ENCODE assay signal across 8 cellular contexts in the genomic region with DNA sequence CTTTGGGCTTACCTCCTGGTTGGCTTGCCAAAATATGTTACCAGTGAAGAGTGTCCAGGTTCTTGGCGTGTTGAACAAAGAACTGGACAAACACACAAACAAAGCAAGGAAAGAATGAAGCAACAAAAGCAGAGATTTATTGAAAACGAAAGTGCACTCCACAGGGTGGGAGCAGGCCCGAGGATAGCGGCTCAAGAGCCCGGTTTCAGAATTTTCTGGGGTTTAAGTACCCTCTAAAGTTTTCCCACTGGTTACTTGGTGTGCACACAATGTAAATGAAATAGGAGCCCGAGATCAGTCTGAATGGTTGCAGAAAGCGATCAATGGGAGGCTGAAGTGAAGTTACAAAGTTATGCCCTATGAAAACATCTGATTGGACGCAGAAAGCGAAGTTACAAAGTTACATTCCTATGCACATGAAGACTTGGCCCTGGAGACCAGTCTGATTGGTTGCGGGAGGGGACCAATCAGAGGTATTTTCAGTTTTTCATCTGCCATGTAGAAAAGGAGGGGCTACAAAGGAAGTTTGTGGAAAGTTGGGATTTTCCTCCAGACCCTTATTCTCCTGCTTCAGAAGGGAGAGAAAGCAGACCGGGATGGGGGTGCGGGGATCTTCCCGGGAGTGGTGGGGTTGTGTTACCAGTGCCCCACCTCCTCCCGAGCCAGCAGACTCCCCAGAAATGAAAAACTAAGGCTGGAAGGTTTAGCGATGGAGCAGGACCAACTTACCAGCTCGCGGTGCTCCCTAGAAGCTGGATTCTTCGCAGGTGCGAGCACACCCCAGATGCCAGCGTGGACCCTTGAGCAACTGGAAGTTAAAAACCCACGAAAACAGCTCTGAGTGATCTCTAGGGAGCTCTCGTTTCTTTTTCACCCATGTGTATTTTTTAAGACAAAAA. TPM values are rescaled to one million over a fixed set of nuclear protein-coding genes. Genes with fewer than 3 reads are reported as not detected.
A peak's percentile ranks its signal among the peaks of the same experiment; 100 is the strongest.
DNase-seq lines count a peak whose midpoint lies in the region; ATAC-seq and TF ChIP-seq lines count a peak whose summit lies in the region.

A gene (minus strand): TSS at position 325 of the 899 bp plus-strand sequence. CDS start 9,472 bp downstream, outside the sequence.

- CTCF ChIA-PET in naive thymus-derived CD4-positive, alpha-beta T cell (lab: Charles Lee): interaction anchor here (0.7 to 0.9 kb wide), 2 partner anchors 70 to 101 kb away, joined by 3 to 4 read pairs; no protein-coding TSS in a partner anchor

- H3K4me3 Mint-ChIP-seq in naive thymus-derived CD4-positive, alpha-beta T cell: peak within 1 kb of the TSS; percentile 86 to 100 (median 96)

- TF ChIP-seq EP300 in esophagus muscularis mucosa (IDR thresholded peaks at IDR 0.05) (no peak), transverse colon (IDR thresholded peaks at IDR 0.05; ENCODE audit: low read depth) (no peak)

- WGBS in esophagus muscularis mucosa: 13% methylated on average over 22 of the region's 22 CpGs
- 33 to 34% methylated on average over 13 to 22 of the region's 22 CpGs for WGBS in transverse colon (ENCODE audit: low coverage in 1 of 2), 2 donors

- H3K4me3 ChIP-seq in esophagus muscularis mucosa (peak within 1 kb of the TSS; percentile 57 to 69 (median 60)), transverse colon (peak within 1 kb of the TSS; percentile 19 to 53 (median 45))
- peak within 1 kb of the TSS; percentile 70 for H3K4me3 ChIP-seq in naive thymus-derived CD4-positive, alpha-beta T cell (ENCODE audit: low read length)

- H3K27me3 Mint-ChIP-seq in naive thymus-derived CD4-positive, alpha-beta T cell: no peaks in the 10 kb centered on the region

- intact Hi-C loops in esophagus muscularis mucosa (cut with DNase I): loop anchor here (5.0 to 10.0 kb wide), 2 partner anchors 60 to 188 kb away; a partner anchor contains a TSS
- intact Hi-C loops in naive thymus-derived CD4-positive, alpha-beta T cell (cut with micrococcal nuclease): loop anchor here (1.0 to 5.0 kb wide), 11 partner anchors 16 to 290 kb away; a partner anchor contains a TSS
- intact Hi-C loops in transverse colon (cut with DNase I; ENCODE audit: low total_unique reads): no loop called here

- peak within 1 kb of the TSS; percentile 83 to 86 (median 85) for H3K27ac ChIP-seq in esophagus muscularis mucosa (replicated peaks in 1 of 4)
- H3K27ac ChIP-seq in naive thymus-derived CD4-positive, alpha-beta T cell (ENCODE audit: low read depth, low read length): peak within 1 kb of the TSS; percentile 63
- peak within 1 kb of the TSS; percentile 87 to 89 (median 89) for H3K27ac ChIP-seq in transverse colon

- peak within 1 kb of the TSS; percentile 82 to 94 (median 91) for H3K27ac Mint-ChIP-seq in naive thymus-derived CD4-positive, alpha-beta T cell

- H3K36me3 ChIP-seq in esophagus muscularis mucosa (peaks cover 0 to 4% (median 0%) of the 10 kb centered on the region in 4 donors), transverse colon (no peaks in the 10 kb centered on the region)
- no peaks in the 10 kb centered on the region for H3K36me3 ChIP-seq in naive thymus-derived CD4-positive, alpha-beta T cell (ENCODE audit: control insufficient read depth in 2 of 3, insufficient read depth in 3 of 3, low read length in 3 of 3)

- H3K4me1 Mint-ChIP-seq in naive thymus-derived CD4-positive, alpha-beta T cell: peaks cover 36 to 65% (median 59%) of the 10 kb centered on the region in 7 donors

- H3K27me3 ChIP-seq in esophagus muscularis mucosa: no peaks in the 10 kb centered on the region
- no peaks in the 10 kb centered on the region for H3K27me3 ChIP-seq in naive thymus-derived CD4-positive, alpha-beta T cell (ENCODE audit: control insufficient read depth in 2 of 2, insufficient read depth in 2 of 2, low read length in 2 of 2)
- no peaks in the 10 kb centered on the region for H3K27me3 ChIP-seq in transverse colon

- no peaks in the 10 kb centered on the region for H3K9me3 Mint-ChIP-seq in naive thymus-derived CD4-positive, alpha-beta T cell

- TF ChIP-seq CTCF in esophagus muscularis mucosa (IDR thresholded peaks at IDR 0.05) (no peak), transverse colon (IDR thresholded peaks at IDR 0.05) (no peak)

- peaks cover 20 to 29% (median 22%) of the 10 kb centered on the region in 4 donors for H3K4me1 ChIP-seq in esophagus muscularis mucosa
- H3K4me1 ChIP-seq in naive thymus-derived CD4-positive, alpha-beta T cell (ENCODE audit: control insufficient read depth in 2 of 2, insufficient read depth in 2 of 2, low read length in 2 of 2): peaks cover 16 to 28% of the 10 kb centered on the region in 2 donors
- peaks cover 0 to 19% (median 11%) of the 10 kb centered on the region in 4 donors for H3K4me1 ChIP-seq in transverse colon

- no peaks in the 10 kb centered on the region for H3K9me3 ChIP-seq in esophagus muscularis mucosa
- H3K9me3 ChIP-seq in naive thymus-derived CD4-positive, alpha-beta T cell (ENCODE audit: control insufficient read depth in 2 of 3, low read length in 3 of 3): no peaks in the 10 kb centered on the region
- no peaks in the 10 kb centered on the region for H3K9me3 ChIP-seq in transverse colon

- TF ChIP-seq POLR2A in esophagus muscularis mucosa (IDR thresholded peaks at IDR 0.05; ENCODE audit: low read depth): no peak
- TF ChIP-seq POLR2A in transverse colon (IDR thresholded peaks at IDR 0.05): no peak

- peaks cover 0 to 26% (median 3%) of the 10 kb centered on the region in 5 donors for H3K36me3 Mint-ChIP-seq in naive thymus-derived CD4-positive, alpha-beta T cell

- in situ Hi-C loops in transverse colon (cut with MboI; ENCODE audit: low pct_ligation_motif_present in 1 of 4, low pct_unique_long_range_greater_than_20kb in 1 of 4, low sequenced_read_pairs in 3 of 4): no loop called here

- DNase-seq in Daoy (ENCODE audit: low read depth) (peak; percentile 90), LoVo (ENCODE audit: low spot score) (peak; percentile 70), activated T-cell treated with anti-CD3 and anti-CD28 coated beads for 1 hour (ENCODE audit: low read depth) (peak; percentile 17), esophagus muscularis mucosa (ENCODE audit: extremely low spot score) (no peak), transverse colon (peak; percentile 43), NCI-H524 treated with DMSO at 0.1 percent for 48 hours (lab: John Stamatoyannopoulos, UW) (no peak)
- DNase-seq in naive thymus-derived CD4-positive, alpha-beta T cell: peak in 8 of 9 donors; percentile 31 to 75 (median 70)

- POLR2A ChIA-PET in naive thymus-derived CD4-positive, alpha-beta T cell (lab: Charles Lee): interaction anchor here (0.7 to 1.9 kb wide), 10 partner anchors 8 to 189 kb away, joined by 3 to 10 read pairs (median 4); a partner anchor contains a TSS

- peak; percentile 89 for ATAC-seq in GM21723 (IDR thresholded peaks at IDR 0.05; ENCODE audit: unreplicated experiment)
- peak; percentile 95 for ATAC-seq in naive thymus-derived CD4-positive, alpha-beta T cell

RNA-seq across cellular contexts. Expression of the gene that starts here (rescaled TPM):
- total RNA-seq in Daoy (2014; rRNA removed; shearing (Covaris generic)): 21.4 and 24.3 TPM in 2 replicates
- total RNA-seq in esophagus muscularis mucosa (10 to 100 TPM in 1 of 4 donors, 1 to 10 TPM in 3; 6.6 to 11.2 (median 7.7) TPM), transverse colon (10 to 100 TPM in 1 of 4 donors, 1 to 10 TPM in 2, not detected in 1; 1.6 to 34.8 (median 3.5) TPM)
- 10 to 100 TPM in 2 of 5 experiments, 1 to 10 TPM in 3; 4.2 to 14.9 (median 6.5) TPM for total RNA-seq in naive thymus-derived CD4-positive, alpha-beta T cell
- polyA plus RNA-seq in naive thymus-derived CD4-positive, alpha-beta T cell: 1 to 10 TPM; 2.2 to 2.8 TPM

Comparison
In these comparisons a context has a peak if more than half of its experiments do, and no peak if none do; other contexts are left out.
1. DNase-seq: peak in Daoy (single experiment), LoVo (single experiment), activated T-cell treated with anti-CD3 and anti-CD28 coated beads for 1 hour (single experiment), naive thymus-derived CD4-positive, alpha-beta T cell (8 of 9) and transverse colon (single experiment); none in esophagus muscularis mucosa (single experiment) and NCI-H524 treated with DMSO at 0.1 percent for 48 hours (single experiment).
2. Peak in every context shown above with its lines, with median percentiles within 50 percentile points of each other: H3K27ac ChIP-seq and H3K4me3 ChIP-seq.